20 cellular contexts compared by ENCODE assay signal in the genomic region with DNA sequence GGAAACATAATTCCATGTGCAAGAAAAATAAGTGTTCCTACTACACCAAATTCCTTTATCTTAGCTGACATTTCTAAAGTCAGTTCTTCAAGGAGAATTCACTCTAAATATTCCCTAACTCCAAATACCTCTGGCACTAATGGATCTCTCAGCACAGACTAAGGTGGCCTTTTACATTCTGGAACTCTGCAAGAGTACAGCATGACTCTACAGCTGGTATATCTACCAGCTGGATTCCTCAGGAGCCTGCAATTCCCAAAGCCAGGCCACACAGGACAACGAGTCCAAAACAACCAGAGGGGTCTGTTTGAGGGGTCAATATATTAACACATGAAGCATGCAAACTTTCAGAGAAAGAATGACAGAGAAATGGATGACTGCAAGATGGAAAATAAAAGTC. TPM values are rescaled to one million over a fixed set of nuclear protein-coding genes. Genes with fewer than 3 reads are reported as not detected.
DNase-seq lines count a peak whose midpoint lies in the region; ATAC-seq lines count a peak whose summit lies in the region.
"Had no signal": no experiment of that assay in that cellular context is flagged by ENCODE, and none has a peak within 500 bp of the region (broad histone marks: within the 10 kb centered on the region; RNA-seq: fewer than 3 reads in every experiment).

No MANE protein-coding gene starts in this region.

- H3K4me1 Mint-ChIP-seq in activated T-cell treated with anti-CD3 and anti-CD28 coated beads, Interleukin-2, amount 50 U/mL, for 24 hours (ENCODE audit: low read depth): peaks cover 68% of the 10 kb centered on the region
- H3K4me1 Mint-ChIP-seq in activated T-helper 1 cell treated with anti-CD3 and anti-CD28 coated beads, Interleukin-12 subunit alpha, Interleukin-12 subunit beta, Interleukin-2, Interleukin-4 antibody, amounts not matched to agents 30 ng/mL and 10 ng/mL and 1 ng/mL, durations not matched to agents 14 hours and 24 hours and 36 hours (ENCODE audit: low read depth): peaks cover 52% of the 10 kb centered on the region
- peaks cover 17 to 40% of the 10 kb centered on the region in 2 donors for H3K4me1 Mint-ChIP-seq in effector memory CD8-positive, alpha-beta T cell (ENCODE audit: low read depth in 2 of 2)

- no peaks in the 10 kb centered on the region for H3K9me3 Mint-ChIP-seq in activated T-cell treated with anti-CD3 and anti-CD28 coated beads, Interleukin-2, amount 50 U/mL, for 24 hours
- H3K9me3 Mint-ChIP-seq in activated T-helper 1 cell treated with anti-CD3 and anti-CD28 coated beads, Interleukin-12 subunit alpha, Interleukin-12 subunit beta, Interleukin-2, Interleukin-4 antibody, amounts not matched to agents 30 ng/mL and 10 ng/mL and 1 ng/mL, durations not matched to agents 14 hours and 24 hours and 36 hours: no peaks in the 10 kb centered on the region
- no peaks in the 10 kb centered on the region for H3K9me3 Mint-ChIP-seq in effector memory CD8-positive, alpha-beta T cell
- H3K9me3 Mint-ChIP-seq: CD4-positive, CD25-positive, alpha-beta regulatory T cell had no signal

- H3K27me3 Mint-ChIP-seq in activated T-cell treated with anti-CD3 and anti-CD28 coated beads, Interleukin-2, amount 50 U/mL, for 24 hours: no peaks in the 10 kb centered on the region
- no peaks in the 10 kb centered on the region for H3K27me3 Mint-ChIP-seq in activated T-helper 1 cell treated with anti-CD3 and anti-CD28 coated beads, Interleukin-12 subunit alpha, Interleukin-12 subunit beta, Interleukin-2, Interleukin-4 antibody, amounts not matched to agents 30 ng/mL and 10 ng/mL and 1 ng/mL, durations not matched to agents 14 hours and 24 hours and 36 hours (ENCODE audit: insufficient read depth)
- no peaks in the 10 kb centered on the region for H3K27me3 Mint-ChIP-seq in effector memory CD8-positive, alpha-beta T cell
- H3K27me3 Mint-ChIP-seq: CD4-positive, CD25-positive, alpha-beta regulatory T cell had no signal

- ATAC-seq in left ventricle myocardium superior: peak; percentile 56
- no peak for ATAC-seq in effector memory CD8-positive, alpha-beta T cell (replicated peaks)
- ATAC-seq: psoas muscle had no signal

- DNase-seq in activated T-cell treated with anti-CD3 and anti-CD28 coated beads, Interleukin-2, amount 50 U/mL, for 24 hours: no peak
- DNase-seq in activated T-cell treated with anti-CD3 and anti-CD28 coated beads, Interleukin-2, amount 50 U/mL, for 48 hours: no peak
- DNase-seq in EH (ENCODE audit: low read depth): peak; percentile 6
- DNase-seq in activated T-helper 1 cell treated with anti-CD3 and anti-CD28 coated beads, Interleukin-12 subunit alpha, Interleukin-12 subunit beta, Interleukin-2, Interleukin-4 antibody, amounts not matched to agents 30 ng/mL and 10 ng/mL and 1 ng/mL, durations not matched to agents 14 hours and 24 hours and 36 hours (ENCODE audit: low spot score): no peak
- no peak for DNase-seq in left ventricle myocardium superior
- no peak for DNase-seq in effector memory CD8-positive, alpha-beta T cell
- DNase-seq in NCI-H524 treated with DMSO at 0.1 percent for 48 hours (lab: John Stamatoyannopoulos, UW): no peak
- no peak for DNase-seq in SKM-1 treated with dmso at 0.1 percent for 144 hours (lab: John Stamatoyannopoulos, UW; ENCODE audit: unreplicated experiment)
- DNase-seq: activated CD8-positive, alpha-beta memory T cell treated with anti-CD3 and anti-CD28 coated beads for 24 hours; activated naive CD4-positive, alpha-beta T cell treated with Interleukin-2 at 50 U/mL for 16 hours; activated T-cell treated with anti-CD3 and anti-CD28 coated beads, Interleukin-2, amount 50 U/mL, for 1 hour; colonic mucosa; effector memory CD4-positive, alpha-beta T cell; islet precursor cell; NCI-H2107; NCI-H774; psoas muscle; SJCRH30; stimulated activated CD4-positive, alpha-beta T cell treated with anti-CD3 and anti-CD28 coated beads, Interleukin-4, amount 100 ng/mL, for 24 hours had no signal

- intact Hi-C loops in activated T-helper 1 cell treated with anti-CD3 and anti-CD28 coated beads, Interleukin-12 subunit alpha, Interleukin-12 subunit beta, Interleukin-2, Interleukin-4 antibody, amounts not matched to agents 30 ng/mL and 10 ng/mL and 1 ng/mL, durations not matched to agents 14 hours and 24 hours and 36 hours (cut with micrococcal nuclease): loop anchor here (1.0 kb wide), 3 partner anchors 9 to 79 kb away; a partner anchor contains a TSS
- intact Hi-C loops in left ventricle myocardium superior (cut with micrococcal nuclease): no loop called here

- H3K4me3 Mint-ChIP-seq in activated T-cell treated with anti-CD3 and anti-CD28 coated beads, Interleukin-2, amount 50 U/mL, for 24 hours: no peak overlapping the region
- H3K4me3 Mint-ChIP-seq in activated T-helper 1 cell treated with anti-CD3 and anti-CD28 coated beads, Interleukin-12 subunit alpha, Interleukin-12 subunit beta, Interleukin-2, Interleukin-4 antibody, amounts not matched to agents 30 ng/mL and 10 ng/mL and 1 ng/mL, durations not matched to agents 14 hours and 24 hours and 36 hours: no peak overlapping the region
- no peak overlapping the region for H3K4me3 Mint-ChIP-seq in effector memory CD8-positive, alpha-beta T cell
- H3K4me3 Mint-ChIP-seq: CD4-positive, CD25-positive, alpha-beta regulatory T cell had no signal

- peaks cover 86% of the 10 kb centered on the region for H3K36me3 Mint-ChIP-seq in activated T-cell treated with anti-CD3 and anti-CD28 coated beads, Interleukin-2, amount 50 U/mL, for 24 hours (ENCODE audit: low read depth)
- peaks cover 57% of the 10 kb centered on the region for H3K36me3 Mint-ChIP-seq in activated T-helper 1 cell treated with anti-CD3 and anti-CD28 coated beads, Interleukin-12 subunit alpha, Interleukin-12 subunit beta, Interleukin-2, Interleukin-4 antibody, amounts not matched to agents 30 ng/mL and 10 ng/mL and 1 ng/mL, durations not matched to agents 14 hours and 24 hours and 36 hours (ENCODE audit: low read depth)
- peaks cover 39% of the 10 kb centered on the region for H3K36me3 Mint-ChIP-seq in effector memory CD8-positive, alpha-beta T cell (ENCODE audit: insufficient read depth)

- H3K27ac Mint-ChIP-seq in activated T-cell treated with anti-CD3 and anti-CD28 coated beads, Interleukin-2, amount 50 U/mL, for 24 hours: peak overlapping the region; percentile 95
- peak overlapping the region; percentile 82 for H3K27ac Mint-ChIP-seq in activated T-helper 1 cell treated with anti-CD3 and anti-CD28 coated beads, Interleukin-12 subunit alpha, Interleukin-12 subunit beta, Interleukin-2, Interleukin-4 antibody, amounts not matched to agents 30 ng/mL and 10 ng/mL and 1 ng/mL, durations not matched to agents 14 hours and 24 hours and 36 hours
- H3K27ac Mint-ChIP-seq in effector memory CD8-positive, alpha-beta T cell: peak overlapping the region in 1 of 2 donors; percentile 0

RNA-seq across cellular contexts. Expression of a gene that starts 27.2 kb away (rescaled TPM):
- 26.9 and 29.4 TPM in 2 replicates for total RNA-seq in activated T-helper 1 cell treated with anti-CD3 and anti-CD28 coated beads, Interleukin-12 subunit alpha, Interleukin-12 subunit beta, Interleukin-2, Interleukin-4 antibody, amounts not matched to agents 30 ng/mL and 10 ng/mL and 1 ng/mL, durations not matched to agents 14 hours and 24 hours and 36 hours
- total RNA-seq in left ventricle myocardium superior: 112 TPM
